Comparison of ENCODE assay signal across 1 cellular context in the genomic region with DNA sequence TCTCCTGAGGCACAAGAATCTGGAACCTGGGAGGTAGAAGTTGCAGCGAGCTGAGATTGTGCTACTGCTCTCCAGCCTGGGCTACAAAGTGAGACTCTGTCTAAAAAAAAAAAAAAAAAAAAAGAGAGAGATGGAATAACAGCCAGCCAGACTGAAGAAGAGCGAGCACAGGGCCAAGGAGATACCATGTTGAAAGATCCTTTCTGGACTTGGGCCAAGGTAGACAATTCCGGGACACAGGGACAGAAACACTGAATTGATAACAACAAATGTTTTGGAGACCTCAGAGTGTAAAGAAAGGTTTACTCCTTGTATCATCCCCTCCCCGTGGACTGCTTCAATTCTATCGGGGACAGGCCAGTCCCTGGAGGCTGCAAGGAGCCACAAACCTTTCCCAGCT.
A peak's percentile ranks its signal among the peaks of the same experiment; 100 is the strongest.
TF ChIP-seq lines count a peak whose summit lies in the region.

No MANE protein-coding gene starts in this region.

TF ChIP-seq in K562, 482 proteins besides CTCF, POLR2A, EP300 and RAD21:
- TF ChIP-seq SMARCE1 (IDR thresholded peaks at IDR 0.05) (no peak), NFIC (IDR thresholded peaks at IDR 0.05) (peak; percentile 74), MEIS2 (IDR thresholded peaks at IDR 0.05; ENCODE audit: partially characterized antibody) (peak; percentile 41)
